ENCODE assay signal across 17 cellular contexts in genomic region chr13:79440958-79441553, GRCh38. TPM values are rescaled to one million over a fixed set of nuclear protein-coding genes. Genes with fewer than 3 reads are reported as not detected.
DNase-seq lines count a peak whose midpoint lies in the region; ATAC-seq, FAIRE-seq and TF ChIP-seq lines count a peak whose summit lies in the region.
"Had no signal": no experiment of that assay in that cellular context is flagged by ENCODE, and none has a peak within 500 bp of the region (broad histone marks: within the 10 kb centered on the region; RNA-seq: fewer than 3 reads in every experiment).

No MANE protein-coding gene starts in this region.

- H3K4me2 ChIP-seq in K562 (ENCODE audit: insufficient read depth, low read length) = no peak overlapping the region

- no peaks in the 10 kb centered on the region for H3K9me3 Mint-ChIP-seq in activated CD8-positive, alpha-beta memory T cell treated with anti-CD3 and anti-CD28 coated beads, Interleukin-2, amount 10 ng/mL, durations not matched to agents 7 days and 5 days (ENCODE audit: low read depth)
- H3K9me3 Mint-ChIP-seq: CD8-positive, alpha-beta T cell had no signal

- H3K9ac ChIP-seq in K562 (ENCODE audit: insufficient read depth in 1 of 2, low read depth in 2 of 2, low read length in 2 of 2) (no peak overlapping the region), mucosa of rectum (ENCODE audit: low read depth in 1 of 2, low read length in 2 of 2) (peak overlapping the region in 1 of 2 donors; percentile 41)
- H3K9ac ChIP-seq: GM23248 had no signal

- intact Hi-C loops in K562 (cut with micrococcal nuclease) = no loop called here
- intact Hi-C loops in breast epithelium (cut with DNase I; ENCODE audit: low total_unique reads) = no loop called here

- no peaks in the 10 kb centered on the region for H3K9me1 ChIP-seq in K562 (ENCODE audit: control insufficient read depth, insufficient read depth, low read length)

- H3K27ac Mint-ChIP-seq in activated CD8-positive, alpha-beta memory T cell treated with anti-CD3 and anti-CD28 coated beads, Interleukin-2, amount 10 ng/mL, durations not matched to agents 7 days and 5 days = no peak overlapping the region
- H3K27ac Mint-ChIP-seq: CD8-positive, alpha-beta T cell had no signal

- no peaks in the 10 kb centered on the region for H3K79me2 ChIP-seq in K562 (ENCODE audit: control insufficient read depth, insufficient read depth, low read length)

- no peaks in the 10 kb centered on the region for H3K36me3 Mint-ChIP-seq in activated CD8-positive, alpha-beta memory T cell treated with anti-CD3 and anti-CD28 coated beads, Interleukin-2, amount 10 ng/mL, durations not matched to agents 7 days and 5 days
- H3K36me3 Mint-ChIP-seq: CD8-positive, alpha-beta T cell had no signal

- H3K36me3 ChIP-seq in K562 (ENCODE audit: control insufficient read depth, insufficient read depth, low read length) (no peaks in the 10 kb centered on the region), mucosa of rectum (ENCODE audit: control insufficient read depth in 2 of 2, insufficient read depth in 2 of 2, low read length in 2 of 2) (no peaks in the 10 kb centered on the region), breast epithelium (no peaks in the 10 kb centered on the region)
- H3K36me3 ChIP-seq: BE2C had no signal

- no peak for ATAC-seq in K562
- no peak for ATAC-seq in activated CD8-positive, alpha-beta memory T cell treated with anti-CD3 and anti-CD28 coated beads, Interleukin-2, amount 10 ng/mL, durations not matched to agents 7 days and 5 days
- no peak for ATAC-seq in HG02870 (IDR thresholded peaks at IDR 0.05; ENCODE audit: unreplicated experiment)
- ATAC-seq: CD8-positive, alpha-beta T cell; PC-3 had no signal

- H3K4me3 ChIP-seq in K562 = no peak overlapping the region
- H3K4me3 ChIP-seq in mucosa of rectum (ENCODE audit: low read length in 2 of 2) = peak overlapping the region; percentile 49 to 62
- no peak overlapping the region for H3K4me3 ChIP-seq in breast epithelium
- no peak overlapping the region for H3K4me3 ChIP-seq in coronary artery
- H3K4me3 ChIP-seq: GM23248, SK-N-MC had no signal

- no peaks in the 10 kb centered on the region for H3K27me3 ChIP-seq in K562 (ENCODE audit: control insufficient read depth in 2 of 2, insufficient read depth in 2 of 2, low read length in 2 of 2)
- no peaks in the 10 kb centered on the region for H3K27me3 ChIP-seq in mucosa of rectum (ENCODE audit: control insufficient read depth in 2 of 2, insufficient read depth in 2 of 2, low read length in 2 of 2)
- H3K27me3 ChIP-seq in breast epithelium = no peaks in the 10 kb centered on the region
- H3K27me3 ChIP-seq: BE2C had no signal

- peak; percentile 46 for DNase-seq in COLO668 (lab: John Stamatoyannopoulos, UW; ENCODE audit: unreplicated experiment)
- DNase-seq in HEK293T (ENCODE audit: extremely low spot score) = no peak
- DNase-seq in K562 (ENCODE audit: extremely low read depth in 1 of 4, low spot score in 3 of 4) = no peak
- DNase-seq in activated CD8-positive, alpha-beta memory T cell treated with anti-CD3 and anti-CD28 coated beads, Interleukin-2, amount 10 ng/mL, durations not matched to agents 7 days and 5 days = no peak
- DNase-seq in breast epithelium (ENCODE audit: low spot score in 2 of 2) = no peak
- no peak for DNase-seq in coronary artery (ENCODE audit: low spot score)
- DNase-seq: BE2C; CD8-positive, alpha-beta T cell; GM23248; Karpas-422; NCI-H524 had no signal

- no TSS peak for BruUV-seq in K562 (replicated peaks; lab: Mats Ljungman, UMichigan)

- no peaks in the 10 kb centered on the region for H3K27me3 Mint-ChIP-seq in activated CD8-positive, alpha-beta memory T cell treated with anti-CD3 and anti-CD28 coated beads, Interleukin-2, amount 10 ng/mL, durations not matched to agents 7 days and 5 days

- no peak for TF ChIP-seq POLR2A in K562 (conservative IDR thresholded peaks at IDR 0.05)
- TF ChIP-seq POLR2A in breast epithelium (IDR thresholded peaks at IDR 0.05) = no peak

- H3K4me1 ChIP-seq in K562 (replicated peaks in 1 of 2; ENCODE audit: control insufficient read depth in 2 of 2, insufficient read depth in 2 of 2, low read length in 2 of 2) (no peaks in the 10 kb centered on the region; a peak in 1 of 5 replicates), mucosa of rectum (ENCODE audit: control insufficient read depth in 2 of 2, insufficient read depth in 2 of 2, low read length in 2 of 2) (peaks cover 3 to 15% of the 10 kb centered on the region in 2 donors), breast epithelium (no peaks in the 10 kb centered on the region)

- 0 out of 2 replicates have a peak overlapping the region, but pooled peaks have one; percentile 44 for H2AFZ ChIP-seq in K562 (ENCODE audit: low read depth, low read length)
- H2AFZ ChIP-seq: GM23248 had no signal

- no peak overlapping the region for H3K4me3 Mint-ChIP-seq in activated CD8-positive, alpha-beta memory T cell treated with anti-CD3 and anti-CD28 coated beads, Interleukin-2, amount 10 ng/mL, durations not matched to agents 7 days and 5 days
- H3K4me3 Mint-ChIP-seq: CD8-positive, alpha-beta T cell had no signal

- in situ Hi-C loops in K562 (cut with MboI) = loop anchor here (25.0 kb wide), 1 partner anchor 896 kb away; the partner anchor contains the start of gene SPRY2

- H4K20me1 ChIP-seq in K562 (replicated peaks; ENCODE audit: control insufficient read depth, insufficient read depth, low read length) = no peaks in the 10 kb centered on the region

- POLR2A ChIA-PET in HEK293T (lab: Yijun Ruan, JAX) = interaction anchor here (0.6 to 1.6 kb wide), 2 partner anchors 35 to 40 kb away, joined by 3 to 7 read pairs; partner anchors contain the start of genes NDFIP2 and RBM26
- POLR2A ChIA-PET in K562 (lab: Yijun Ruan, JAX) = interaction anchor here (1.3 kb wide), 1 partner anchor 10 kb away, joined by 3 read pairs; no protein-coding TSS in a partner anchor

- H3K27ac ChIP-seq in K562 (ENCODE audit: extremely low read depth, low read depth, low read length) (no peak overlapping the region), mucosa of rectum (ENCODE audit: low read depth in 2 of 2, low read length in 2 of 2) (peak overlapping the region; percentile 89 to 91), breast epithelium (no peak overlapping the region), coronary artery (no peak overlapping the region)
- H3K27ac ChIP-seq: GM23248, SK-N-MC had no signal

- no peak for FAIRE-seq in K562 (lab: Jason Lieb, UNC)
- FAIRE-seq: GM18507, GM19239 had no signal

- no peaks in the 10 kb centered on the region for H3K9me3 ChIP-seq in K562 (replicated peaks; ENCODE audit: control insufficient read depth, insufficient read depth, low read depth, low read length)
- no peaks in the 10 kb centered on the region for H3K9me3 ChIP-seq in mucosa of rectum (ENCODE audit: control insufficient read depth in 2 of 2, low read length in 2 of 2)
- no peaks in the 10 kb centered on the region for H3K9me3 ChIP-seq in breast epithelium
- H3K9me3 ChIP-seq: BE2C had no signal

- TF ChIP-seq CTCF in K562 (IDR thresholded peaks at IDR 0.05 in 2 of 3, conservative IDR thresholded peaks at IDR 0.05 in 1 of 3; ENCODE audit: insufficient read depth in 2 of 3, low read depth in 1 of 3, low read length in 3 of 3) (no peak), breast epithelium (IDR thresholded peaks at IDR 0.05) (no peak), coronary artery (IDR thresholded peaks at IDR 0.05) (no peak)

- TF ChIP-seq RAD21 in K562 (CRISPR knock-in tag; conservative IDR thresholded peaks at IDR 0.05 in 1 of 2, IDR thresholded peaks at IDR 0.05 in 1 of 2) = no peak

- 26% methylated on average over 6 of the region's 6 CpGs for WGBS in K562 (ENCODE audit: insufficient coverage, low coverage, missing lambda C conversion rate)

- TF ChIP-seq EP300 in K562 (IDR thresholded peaks at IDR 0.05; ENCODE audit: low read length) = no peak

- peaks cover 7% of the 10 kb centered on the region for H3K4me1 Mint-ChIP-seq in activated CD8-positive, alpha-beta memory T cell treated with anti-CD3 and anti-CD28 coated beads, Interleukin-2, amount 10 ng/mL, durations not matched to agents 7 days and 5 days

- CTCF ChIA-PET in HEK293T (lab: Yijun Ruan, JAX) (interaction anchor here (0.5 kb wide), 1 partner anchor 228 kb away, joined by 3 read pairs; no protein-coding TSS in a partner anchor), K562 (lab: Yijun Ruan, JAX; ENCODE audit: low intra/inter-chr PET ratio) (no interaction called here)
- CTCF ChIA-PET in activated CD8-positive, alpha-beta memory T cell treated with anti-CD3 and anti-CD28 coated beads, Interleukin-2, amount 10 ng/mL, durations not matched to agents 7 days and 5 days (lab: Charles Lee) = interaction anchor here (0.9 to 1.6 kb wide), 2 partner anchors 17 to 44 kb away, joined by 3 to 4 read pairs; no protein-coding TSS in a partner anchor

RNA-seq across cellular contexts. Expression of gene RBM26, which starts 35.0 kb away (rescaled TPM):
- total RNA-seq in K562 (2011; cell fraction: chromatin; rRNA removed; ENCODE audit: low replicate concordance) = 33.4 and 118 TPM in 2 replicates
- total RNA-seq in K562 (2011; cell fraction: nucleolus; rRNA removed) = 15.3 and 21.4 TPM in 2 replicates
- total RNA-seq in K562 (2011; cell fraction: nucleoplasm; rRNA removed) = 51.2 and 76.0 TPM in 2 replicates
- 17.3 and 18.8 TPM in 2 replicates for total RNA-seq in K562 (2014; rRNA removed)
- 35.0 and 39.7 TPM in 2 replicates for total RNA-seq in K562 (2014; rRNA removed; fragmentation: Illumina TruSeq; extraction: Trizol)
- total RNA-seq in K562 (2015; rRNA removed; fragmentation: Illumina TruSeq; extraction: Trizol) = 37.9 and 42.2 TPM in 2 replicates
- 30.2 and 31.7 TPM in 2 replicates for total RNA-seq in K562 (2021)
- 21.6 and 26.4 TPM in 2 replicates for polyA plus RNA-seq in K562 (2011; rRNA removed)
- polyA plus RNA-seq in K562 (2011; cell fraction: cytosol; rRNA removed) = 5.0 and 8.4 TPM in 2 replicates
- polyA plus RNA-seq in K562 (2011; cell fraction: nucleus; rRNA removed) = 47.1 and 53.8 TPM in 2 replicates
- polyA plus RNA-seq in K562 (2012) = 15.4 and 18.7 TPM in 2 replicates
- polyA plus RNA-seq in K562 (2014; fragmentation: Illumina TruSeq; extraction: Trizol) = 29.4 and 42.4 TPM in 2 replicates
- polyA plus RNA-seq in K562 (2014; fragmentation: Nextera tagmentation; extraction: Ambion mirVana) = 10 to 100 TPM; 10.0 to 10.1 TPM
- 24.1 and 24.9 TPM in 2 replicates for polyA plus RNA-seq in K562 (2014; rRNA removed)
- 24.0 and 29.6 TPM in 2 replicates for polyA minus RNA-seq in K562 (2011; rRNA and poly(A)+ RNA removed)
- 8.9 and 9.5 TPM in 2 replicates for polyA minus RNA-seq in K562 (2011; cell fraction: cytosol; rRNA and poly(A)+ RNA removed)
- polyA minus RNA-seq in K562 (2011; cell fraction: nucleus; rRNA and poly(A)+ RNA removed) = 34.6 and 62.4 TPM in 2 replicates
- 10 to 100 TPM; 65.2 to 66.0 TPM for total RNA-seq in activated CD8-positive, alpha-beta memory T cell treated with anti-CD3 and anti-CD28 coated beads, Interleukin-2, amount 10 ng/mL, durations not matched to agents 7 days and 5 days
- total RNA-seq in breast epithelium = 10 to 100 TPM; 31.7 to 70.1 (median 43.6) TPM

RNA-seq across cellular contexts. Expression of gene NDFIP2, which starts 39.9 kb away (rescaled TPM):
- total RNA-seq in K562 (2011; cell fraction: chromatin; rRNA removed; ENCODE audit: low replicate concordance) = 18.0 and 21.1 TPM in 2 replicates
- 16.7 and 22.9 TPM in 2 replicates for total RNA-seq in K562 (2011; cell fraction: nucleolus; rRNA removed)
- total RNA-seq in K562 (2011; cell fraction: nucleoplasm; rRNA removed) = 19.9 and 25.2 TPM in 2 replicates
- total RNA-seq in K562 (2014; rRNA removed) (13.4 and 15.3 TPM in 2 replicates), K562 (2014; rRNA removed; fragmentation: Illumina TruSeq; extraction: Trizol) (34.2 and 38.5 TPM in 2 replicates), K562 (2015; rRNA removed; fragmentation: Illumina TruSeq; extraction: Trizol) (24.8 and 27.8 TPM in 2 replicates), K562 (2021) (36.4 and 36.6 TPM in 2 replicates), breast epithelium (10 to 100 TPM; 15.8 to 26.5 (median 22.6) TPM)
- polyA plus RNA-seq in K562 (2011; rRNA removed) (53.7 and 54.4 TPM in 2 replicates), K562 (2014; fragmentation: Illumina TruSeq; extraction: Trizol) (25.6 and 28.6 TPM in 2 replicates), K562 (2014; fragmentation: Nextera tagmentation; extraction: Ambion mirVana) (10 to 100 TPM; 25.3 to 25.6 TPM), K562 (2014; rRNA removed) (22.5 and 23.6 TPM in 2 replicates)
- 26.4 and 30.2 TPM in 2 replicates for polyA plus RNA-seq in K562 (2011; cell fraction: cytosol; rRNA removed)
- 15.2 and 17.7 TPM in 2 replicates for polyA plus RNA-seq in K562 (2011; cell fraction: nucleus; rRNA removed)
- polyA plus RNA-seq in K562 (2012) = 33.0 and 34.7 TPM in 2 replicates
- polyA minus RNA-seq in K562 (2011; rRNA and poly(A)+ RNA removed) = 34.7 and 35.1 TPM in 2 replicates
- 24.1 and 25.0 TPM in 2 replicates for polyA minus RNA-seq in K562 (2011; cell fraction: cytosol; rRNA and poly(A)+ RNA removed)
- polyA minus RNA-seq in K562 (2011; cell fraction: nucleus; rRNA and poly(A)+ RNA removed) = 12.5 and 25.8 TPM in 2 replicates
- 100 to 1,000 TPM in 1 of 2 experiments, 10 to 100 TPM in 1; 50.8 to 124 TPM for total RNA-seq in activated CD8-positive, alpha-beta memory T cell treated with anti-CD3 and anti-CD28 coated beads, Interleukin-2, amount 10 ng/mL, durations not matched to agents 7 days and 5 days

Comparison
In these comparisons a context has a peak if more than half of its experiments do, and no peak if none do; other contexts are left out.
1. H3K27ac ChIP-seq: peak in mucosa of rectum (2 of 2); none in K562 (single experiment), breast epithelium (0 of 2) and coronary artery (0 of 2).
2. H3K4me3 ChIP-seq: peak in mucosa of rectum (2 of 2); none in K562 (single experiment), breast epithelium (0 of 3) and coronary artery (single experiment).